Comparison of ENCODE assay signal across 1 cellular context in the genomic region with DNA sequence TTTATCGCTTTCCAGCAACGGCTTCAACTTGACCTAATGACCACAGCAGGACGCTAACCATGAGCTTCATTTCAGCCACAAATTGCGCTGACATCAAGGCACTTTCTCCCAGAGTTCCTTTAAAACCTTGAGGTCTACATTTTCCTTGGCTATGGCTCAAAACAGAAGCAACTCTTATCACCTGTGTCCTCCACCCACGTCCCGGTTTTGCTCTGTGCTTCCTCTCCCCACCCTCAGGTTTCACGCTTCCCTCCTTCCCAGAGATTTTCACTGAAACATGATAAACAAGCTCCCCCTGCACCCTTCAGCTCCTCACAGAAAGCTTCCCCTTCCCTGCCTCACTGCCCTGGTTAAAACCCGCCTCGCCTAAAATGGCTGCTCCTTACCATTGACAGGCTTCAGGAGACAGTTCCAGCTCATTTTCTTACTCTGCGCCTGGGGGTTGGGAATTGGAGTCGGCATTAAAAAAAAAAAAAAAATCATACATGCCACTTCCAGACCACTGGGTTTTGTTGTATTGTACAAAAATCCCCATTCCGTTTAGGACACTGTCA.
TF ChIP-seq lines count a peak whose summit lies in the region.

No MANE protein-coding gene starts in this region.

TF ChIP-seq in H1, 55 proteins besides CTCF, POLR2A, EP300 and RAD21 (continued from another document):
- TF ChIP-seq BACH1 (IDR thresholded peaks at IDR 0.05; ENCODE audit: low read length) (no peak), YY1 (IDR thresholded peaks at IDR 0.05; ENCODE audit: low read depth, low read length) (0 out of 2 replicates have a peak, but pooled peaks have one; percentile 52), EZH2 (IDR thresholded peaks at IDR 0.05; ENCODE audit: low read depth, low read length, severe bottlenecking) (no peak), MAFK (IDR thresholded peaks at IDR 0.05; ENCODE audit: low read depth, low read length) (no peak), EGR1 (IDR thresholded peaks at IDR 0.05; ENCODE audit: borderline replicate concordance, low read depth, low read length) (no peak), SRF (IDR thresholded peaks at IDR 0.05; ENCODE audit: low read depth, low read length) (no peak)
- TF ChIP-seq, protein P1, sequence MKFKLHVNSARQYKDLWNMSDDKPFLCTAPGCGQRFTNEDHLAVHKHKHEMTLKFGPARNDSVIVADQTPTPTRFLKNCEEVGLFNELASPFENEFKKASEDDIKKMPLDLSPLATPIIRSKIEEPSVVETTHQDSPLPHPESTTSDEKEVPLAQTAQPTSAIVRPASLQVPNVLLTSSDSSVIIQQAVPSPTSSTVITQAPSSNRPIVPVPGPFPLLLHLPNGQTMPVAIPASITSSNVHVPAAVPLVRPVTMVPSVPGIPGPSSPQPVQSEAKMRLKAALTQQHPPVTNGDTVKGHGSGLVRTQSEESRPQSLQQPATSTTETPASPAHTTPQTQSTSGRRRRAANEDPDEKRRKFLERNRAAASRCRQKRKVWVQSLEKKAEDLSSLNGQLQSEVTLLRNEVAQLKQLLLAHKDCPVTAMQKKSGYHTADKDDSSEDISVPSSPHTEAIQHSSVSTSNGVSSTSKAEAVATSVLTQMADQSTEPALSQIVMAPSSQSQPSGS (IDR thresholded peaks at IDR 0.05; ENCODE audit: low read length) = no peak
TF ChIP-seq in H1: peak in this region for 1.
